Comparison of ENCODE assay signal across 21 cellular contexts in genomic region chr2:47964722-47965434, GRCh38. TPM values are rescaled to one million over a fixed set of nuclear protein-coding genes. Genes with fewer than 3 reads are reported as not detected.
A peak's percentile ranks its signal among the peaks of the same experiment; 100 is the strongest.
DNase-seq lines count a peak whose midpoint lies in the region; ATAC-seq and TF ChIP-seq lines count a peak whose summit lies in the region.
"Had no signal": no experiment of that assay in that cellular context is flagged by ENCODE, and none has a peak within 500 bp of the region (broad histone marks: within the 10 kb centered on the region; RNA-seq: fewer than 3 reads in every experiment).

No MANE protein-coding gene starts in this region.

- H3K36me3 ChIP-seq in DND-41 (ENCODE audit: insufficient read depth, low read length) (no peaks in the 10 kb centered on the region), colonic mucosa (no peaks in the 10 kb centered on the region)
- H3K36me3 ChIP-seq: BLaER1, thoracic aorta had no signal

- DNase-seq in A172 (ENCODE audit: low spot score) (peak; percentile 12), DND-41 (no peak), NCI-H1436 treated with DMSO at 0.1 percent for 48 hours (lab: John Stamatoyannopoulos, UW) (peak; percentile 33), colonic mucosa (peak; percentile 19), chondrocyte (ENCODE audit: low spot score) (no peak), AML-193 (lab: John Stamatoyannopoulos, UW) (no peak), epidermal melanocyte (ENCODE audit: insufficient read length, low spot score) (no peak)
- DNase-seq: activated CD4-positive, alpha-beta T cell treated with anti-CD3 and anti-CD28 coated beads, Interleukin-2, amount 50 U/mL, for 48 hours; aorta; midbrain; NCI-H1105 treated with DMSO at 0.1 percent for 48 hours; NCI-H345; occipital lobe; stimulated activated CD4-positive, alpha-beta T cell treated with anti-CD3 and anti-CD28 coated beads, Interleukin-2, amount 100 ng/mL, for 48 hours had no signal

- no peak overlapping the region for H2AFZ ChIP-seq in DND-41 (ENCODE audit: low read depth, low read length)

- H3K9me3 Mint-ChIP-seq in chondrocyte (ENCODE audit: low read depth) = peaks cover 3% of the 10 kb centered on the region
- H3K9me3 Mint-ChIP-seq: activated T-helper 2 cell treated with anti-CD3 and anti-CD28 coated beads, Interferon-gamma antibody, Interleukin-2, Interleukin-4, amounts not matched to agents 10 μg/mL and 5 μg/mL and 100 μg/mL, durations not matched to agents 14 hours and 24 hours and 36 hours had no signal

- H3K27ac Mint-ChIP-seq in chondrocyte (ENCODE audit: unreplicated experiment) = no peak overlapping the region
- H3K27ac Mint-ChIP-seq: activated T-helper 2 cell treated with anti-CD3 and anti-CD28 coated beads, Interferon-gamma antibody, Interleukin-2, Interleukin-4, amounts not matched to agents 10 μg/mL and 5 μg/mL and 100 μg/mL, durations not matched to agents 14 hours and 24 hours and 36 hours had no signal

- no peaks in the 10 kb centered on the region for H4K20me1 ChIP-seq in DND-41 (ENCODE audit: insufficient read depth, low read length)
- H4K20me1 ChIP-seq: BLaER1 had no signal

- H3K27me3 Mint-ChIP-seq in chondrocyte (ENCODE audit: low read depth) = peaks cover 21% of the 10 kb centered on the region

- H3K79me2 ChIP-seq in DND-41 (ENCODE audit: insufficient read depth, low read length) = no peaks in the 10 kb centered on the region

- H3K9ac ChIP-seq in DND-41 (ENCODE audit: low read depth, low read length) = no peak overlapping the region
- H3K9ac ChIP-seq in colonic mucosa (ENCODE audit: low read depth in 2 of 2, low read length in 2 of 2) = no peak overlapping the region
- H3K9ac ChIP-seq: BLaER1 had no signal

- H3K27ac ChIP-seq in DND-41 (ENCODE audit: low read length) (no peak overlapping the region), colonic mucosa (no peak overlapping the region)
- H3K27ac ChIP-seq: BLaER1, coronary artery, thoracic aorta had no signal

- H3K4me1 Mint-ChIP-seq in chondrocyte (ENCODE audit: low read depth) = no peaks in the 10 kb centered on the region

- ATAC-seq in DND-41 (ENCODE audit: insufficient read depth, low read depth) (peak; percentile 45), HG03175 (IDR thresholded peaks at IDR 0.05; ENCODE audit: unreplicated experiment) (no peak)
- ATAC-seq: sciatic nerve, SK-N-SH treated with all-trans-retinoic acid at 6 μM for 48 hours had no signal

- no peak overlapping the region for H3K4me2 ChIP-seq in DND-41 (ENCODE audit: insufficient read depth, low read length)
- H3K4me2 ChIP-seq: BLaER1 had no signal

- peaks cover 5% of the 10 kb centered on the region for H3K27me3 ChIP-seq in DND-41 (ENCODE audit: insufficient read depth, low read length, poor library complexity)
- H3K27me3 ChIP-seq in colonic mucosa = no peaks in the 10 kb centered on the region
- H3K27me3 ChIP-seq: BLaER1 had no signal

- intact Hi-C loops in colonic mucosa (cut with DNase I) = no loop called here

- TF ChIP-seq CTCF in DND-41 (IDR thresholded peaks at IDR 0.05; ENCODE audit: borderline replicate concordance, extremely low read depth, low read length, poor library complexity, severe bottlenecking) (no peak), colonic mucosa (IDR thresholded peaks at IDR 0.05) (no peak), chondrocyte (IDR thresholded peaks at IDR 0.05) (no peak)

- no peaks in the 10 kb centered on the region for H3K36me3 Mint-ChIP-seq in chondrocyte (ENCODE audit: low read depth)

- H3K9me3 ChIP-seq in DND-41 (ENCODE audit: insufficient read depth, low read length, severe bottlenecking) (no peaks in the 10 kb centered on the region), colonic mucosa (no peaks in the 10 kb centered on the region)
- H3K9me3 ChIP-seq: thoracic aorta had no signal

- H3K4me1 ChIP-seq in DND-41 (ENCODE audit: insufficient read depth, low read length) (no peaks in the 10 kb centered on the region), colonic mucosa (no peaks in the 10 kb centered on the region)
- H3K4me1 ChIP-seq: BLaER1 had no signal

- H3K4me3 ChIP-seq in DND-41 (ENCODE audit: low read depth in 1 of 2, low read length in 2 of 2) (no peak overlapping the region), colonic mucosa (no peak overlapping the region)
- H3K4me3 ChIP-seq: BLaER1, coronary artery, thoracic aorta had no signal

- no peak overlapping the region for H3K4me3 Mint-ChIP-seq in chondrocyte (ENCODE audit: unreplicated experiment)

RNA-seq across cellular contexts. Expression of gene FBXO11, which starts 58.6 kb away (rescaled TPM):
- 19.9 and 23.6 TPM in 2 replicates for total RNA-seq in A172 (2014; rRNA removed; shearing (Covaris generic))
- total RNA-seq in colonic mucosa (10 to 100 TPM; 40.4 to 47.7 TPM), chondrocyte (57.9 to 58.7 TPM (median 58.1 TPM) in 3 replicates)

Comparison
In these comparisons a context has a peak if more than half of its experiments do, and no peak if none do; other contexts are left out.
1. DNase-seq: peak in A172 (single experiment), NCI-H1436 treated with DMSO at 0.1 percent for 48 hours (single experiment) and colonic mucosa (single experiment); none in DND-41 (single experiment), chondrocyte (single experiment), AML-193 (0 of 2) and epidermal melanocyte (single experiment).